In genomic region chr4:94918543-94918942, GRCh38 we compare ENCODE assay signal across 3 cellular contexts.
TF ChIP-seq lines count a peak whose summit lies in the region.

No MANE protein-coding gene starts in this region.

TF ChIP-seq in A549, 52 proteins besides CTCF, POLR2A, EP300 and RAD21:
- peak; percentile 95 for TF ChIP-seq MAFK (IDR thresholded peaks at IDR 0.05; ENCODE audit: partially characterized antibody)
- no peak for TF ChIP-seq RARB (CRISPR knock-in tag; IDR thresholded peaks at IDR 0.05)

TF ChIP-seq in IMR-90, 13 proteins besides CTCF, POLR2A, EP300 and RAD21:
- TF ChIP-seq MAFK (IDR thresholded peaks at IDR 0.05; ENCODE audit: low read depth, low read length) (peak; percentile 99), CHD1 (IDR thresholded peaks at IDR 0.05; ENCODE audit: low read depth, low read length) (no peak)

TF ChIP-seq in H1, 55 proteins besides CTCF, POLR2A, EP300 and RAD21:
- TF ChIP-seq MAFK (IDR thresholded peaks at IDR 0.05; ENCODE audit: low read depth, low read length) = peak; percentile 92
- TF ChIP-seq CBX8 (IDR thresholded peaks at IDR 0.05; ENCODE audit: borderline replicate concordance, low read depth, low read length) = no peak
